1 cellular context compared by ENCODE assay signal in genomic region chr10:52566471-52567246, GRCh38.
TF ChIP-seq lines count a peak whose summit lies in the region.

No MANE protein-coding gene starts in this region.

TF ChIP-seq in H1, 55 proteins besides CTCF, POLR2A, EP300 and RAD21 (continued from another document):
- TF ChIP-seq CHD7 (IDR thresholded peaks at IDR 0.05; ENCODE audit: insufficient replicate concordance, low read length), result no peak
- TF ChIP-seq, protein P1, sequence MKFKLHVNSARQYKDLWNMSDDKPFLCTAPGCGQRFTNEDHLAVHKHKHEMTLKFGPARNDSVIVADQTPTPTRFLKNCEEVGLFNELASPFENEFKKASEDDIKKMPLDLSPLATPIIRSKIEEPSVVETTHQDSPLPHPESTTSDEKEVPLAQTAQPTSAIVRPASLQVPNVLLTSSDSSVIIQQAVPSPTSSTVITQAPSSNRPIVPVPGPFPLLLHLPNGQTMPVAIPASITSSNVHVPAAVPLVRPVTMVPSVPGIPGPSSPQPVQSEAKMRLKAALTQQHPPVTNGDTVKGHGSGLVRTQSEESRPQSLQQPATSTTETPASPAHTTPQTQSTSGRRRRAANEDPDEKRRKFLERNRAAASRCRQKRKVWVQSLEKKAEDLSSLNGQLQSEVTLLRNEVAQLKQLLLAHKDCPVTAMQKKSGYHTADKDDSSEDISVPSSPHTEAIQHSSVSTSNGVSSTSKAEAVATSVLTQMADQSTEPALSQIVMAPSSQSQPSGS (IDR thresholded peaks at IDR 0.05; ENCODE audit: low read length), result no peak
- no peak for TF ChIP-seq TAF7 (optimal IDR thresholded peaks at IDR 0.05; ENCODE audit: borderline replicate concordance, low read depth, low read length)
- TF ChIP-seq KDM4A (IDR thresholded peaks at IDR 0.05; ENCODE audit: low read depth, low read length, severe bottlenecking), result no peak
- TF ChIP-seq ASH2L (IDR thresholded peaks at IDR 0.05; ENCODE audit: low read length), result no peak
- TF ChIP-seq CHD1 (IDR thresholded peaks at IDR 0.05; ENCODE audit: low read depth, low read length), result no peak
